15 cellular contexts compared by ENCODE assay signal in the genomic region with DNA sequence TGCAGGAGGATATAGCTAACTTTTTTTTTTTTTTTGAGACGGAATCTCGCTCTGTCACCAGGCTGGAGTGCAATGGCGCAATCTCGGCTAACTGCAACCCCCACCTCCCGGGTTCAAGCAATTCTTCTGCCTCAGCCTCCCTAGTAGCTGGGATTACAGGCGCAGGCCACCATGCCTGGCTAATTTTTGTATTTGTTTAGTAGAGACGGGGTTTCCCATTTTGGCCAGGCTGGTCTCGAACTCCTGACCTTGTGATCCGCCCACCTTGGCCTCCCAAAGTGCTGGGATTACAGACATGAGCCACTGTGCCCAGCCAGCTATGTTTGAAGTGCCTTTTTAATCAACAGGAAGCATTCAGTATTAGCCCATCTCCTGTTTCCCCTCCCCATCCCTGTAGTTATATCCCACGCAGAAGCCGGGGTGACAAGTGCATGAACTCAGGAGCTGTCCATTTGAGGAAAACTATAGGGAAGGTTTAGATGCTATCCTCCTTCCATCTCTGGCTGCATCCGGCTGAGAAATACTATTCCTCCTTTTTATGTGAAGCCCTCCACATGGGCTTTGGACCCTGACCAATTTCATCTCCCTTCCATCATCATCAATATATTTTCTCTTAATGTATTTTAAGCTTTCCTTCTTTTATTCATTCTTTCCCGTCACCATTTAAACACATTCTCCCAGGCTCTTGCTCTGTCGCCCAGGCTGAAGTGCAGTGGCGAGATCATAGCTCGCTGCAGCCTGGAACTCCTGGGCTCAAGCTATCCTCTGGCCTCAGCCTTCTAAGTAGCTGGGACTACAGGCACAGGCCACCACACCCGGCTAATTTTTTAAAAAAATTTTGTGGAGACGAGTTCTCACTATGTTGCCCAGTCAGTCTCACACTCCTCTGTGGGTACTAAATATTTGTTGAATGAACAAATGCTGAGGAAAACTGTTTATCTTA. TPM values are rescaled to one million over a fixed set of nuclear protein-coding genes. Genes with fewer than 3 reads are reported as not detected.
DNase-seq lines count a peak whose midpoint lies in the region; FAIRE-seq and TF ChIP-seq lines count a peak whose summit lies in the region.
"Had no signal": no experiment of that assay in that cellular context is flagged by ENCODE, and none has a peak within 500 bp of the region (broad histone marks: within the 10 kb centered on the region; RNA-seq: fewer than 3 reads in every experiment).

No MANE protein-coding gene starts in this region.

- no peak overlapping the region for H2BK5ac ChIP-seq in trophoblast cell (ENCODE audit: low read depth, low read length, poor library complexity)

- H3K9me2 ChIP-seq in Loucy (replicated peaks; ENCODE audit: low read depth, low read length) = no peaks in the 10 kb centered on the region

- peaks cover 8% of the 10 kb centered on the region for H3K36me3 Mint-ChIP-seq in T-helper 1 cell treated with Interleukin-12 subunit alpha and Interleukin-12 subunit beta and Interleukin-4 antibody, amounts not matched to agents 30 μg/mL and 1 μg/mL, for 36 hours (ENCODE audit: low read depth)
- H3K36me3 Mint-ChIP-seq in immature natural killer cell = peaks cover 0 to 4% (median 4%) of the 10 kb centered on the region in 3 donors

- H3K4me3 ChIP-seq in Loucy (ENCODE audit: low read length, poor library complexity, severe bottlenecking) = peak overlapping the region; percentile 87
- no peak overlapping the region for H3K4me3 ChIP-seq in trophoblast cell (ENCODE audit: low read depth, low read length)
- no peak overlapping the region for H3K4me3 ChIP-seq in testis

- peak overlapping the region; percentile 65 for H3K4me2 ChIP-seq in Loucy (ENCODE audit: low read depth, low read length, poor library complexity, severe bottlenecking)
- no peak overlapping the region for H3K4me2 ChIP-seq in trophoblast cell (ENCODE audit: low read length)

- no peak overlapping the region for H2AK5ac ChIP-seq in trophoblast cell (ENCODE audit: low read length)

- TF ChIP-seq CTCF in Loucy (conservative IDR thresholded peaks at IDR 0.05; ENCODE audit: low read length) (no peak), testis (IDR thresholded peaks at IDR 0.05) (no peak)

- no peak overlapping the region for H2BK12ac ChIP-seq in trophoblast cell (ENCODE audit: low read length)

- H3K4me1 ChIP-seq in Loucy (ENCODE audit: insufficient read depth, low read length, poor library complexity, severe bottlenecking) = peaks cover 27% of the 10 kb centered on the region
- no peaks in the 10 kb centered on the region for H3K4me1 ChIP-seq in trophoblast cell (ENCODE audit: control insufficient read depth in 1 of 2, insufficient read depth in 2 of 2, low read length in 2 of 2)
- peaks cover 6% of the 10 kb centered on the region for H3K4me1 ChIP-seq in testis

- H3K4me1 Mint-ChIP-seq in T-helper 1 cell treated with Interleukin-12 subunit alpha and Interleukin-12 subunit beta and Interleukin-4 antibody, amounts not matched to agents 30 μg/mL and 1 μg/mL, for 36 hours (ENCODE audit: low read depth) = peaks cover 20% of the 10 kb centered on the region
- peaks cover 22 to 42% of the 10 kb centered on the region in 2 donors for H3K4me1 Mint-ChIP-seq in immature natural killer cell

- TF ChIP-seq POLR2A in testis (IDR thresholded peaks at IDR 0.05) = no peak

- H2AFZ ChIP-seq in Loucy (ENCODE audit: low read length) (no peak overlapping the region), trophoblast cell (ENCODE audit: insufficient read depth, low read length, poor library complexity) (no peak overlapping the region)

- no peaks in the 10 kb centered on the region for H3K9me3 Mint-ChIP-seq in T-helper 1 cell treated with Interleukin-12 subunit alpha and Interleukin-12 subunit beta and Interleukin-4 antibody, amounts not matched to agents 30 μg/mL and 1 μg/mL, for 36 hours
- H3K9me3 Mint-ChIP-seq in immature natural killer cell = no peaks in the 10 kb centered on the region
- H3K9me3 Mint-ChIP-seq: activated naive CD4-positive, alpha-beta T cell treated with anti-CD3 and anti-CD28 coated beads, Interleukin-2, amount 50 U/mL, for 72 hours had no signal

- no peak overlapping the region for H4K91ac ChIP-seq in trophoblast cell (ENCODE audit: low read depth, low read length)

- H4K8ac ChIP-seq in trophoblast cell (ENCODE audit: low read depth, low read length) = peak overlapping the region; percentile 38

- no peaks in the 10 kb centered on the region; the same call in 1 of the 2 replicates for H3F3A ChIP-seq in Loucy (ENCODE audit: low read depth)

- no peak overlapping the region for H2BK120ac ChIP-seq in trophoblast cell (ENCODE audit: insufficient read depth, low read length, poor library complexity)

- peak overlapping the region; percentile 8 for H3K4me3 Mint-ChIP-seq in T-helper 1 cell treated with Interleukin-12 subunit alpha and Interleukin-12 subunit beta and Interleukin-4 antibody, amounts not matched to agents 30 μg/mL and 1 μg/mL, for 36 hours
- peak overlapping the region; percentile 22 to 47 (median 32) for H3K4me3 Mint-ChIP-seq in immature natural killer cell

- H3K27ac Mint-ChIP-seq in T-helper 1 cell treated with Interleukin-12 subunit alpha and Interleukin-12 subunit beta and Interleukin-4 antibody, amounts not matched to agents 30 μg/mL and 1 μg/mL, for 36 hours = no peak overlapping the region
- peak overlapping the region; percentile 76 to 83 (median 79) for H3K27ac Mint-ChIP-seq in immature natural killer cell

- no peaks in the 10 kb centered on the region for H3K27me3 ChIP-seq in Loucy (ENCODE audit: insufficient read depth, low read length, poor library complexity, severe bottlenecking)
- H3K27me3 ChIP-seq in trophoblast cell (ENCODE audit: insufficient read depth, low read length) = no peaks in the 10 kb centered on the region
- no peaks in the 10 kb centered on the region for H3K27me3 ChIP-seq in testis
- H3K27me3 ChIP-seq: brain microvascular endothelial cell, heart left ventricle, thyroid gland had no signal

- intact Hi-C loops in testis (cut with DNase I; ENCODE audit: low total_unique reads) = no loop called here

- H3K27ac ChIP-seq in trophoblast cell (ENCODE audit: low read depth, low read length) (no peak overlapping the region), testis (no peak overlapping the region)

- peaks cover 17% of the 10 kb centered on the region for H4K20me1 ChIP-seq in Loucy (ENCODE audit: insufficient read depth, low read length, poor library complexity, severe bottlenecking)

- no peak overlapping the region for H4K12ac ChIP-seq in trophoblast cell (ENCODE audit: low read depth, low read length)

- H3K36me3 ChIP-seq in Loucy (ENCODE audit: insufficient read depth, low read length) (no peaks in the 10 kb centered on the region), trophoblast cell (ENCODE audit: control insufficient read depth in 1 of 2, insufficient read depth in 2 of 2, low read length in 2 of 2) (no peaks in the 10 kb centered on the region), testis (ENCODE audit: low read depth, missing control alignments) (no peaks in the 10 kb centered on the region)
- H3K36me3 ChIP-seq: brain microvascular endothelial cell, thyroid gland had no signal

- H3K79me2 ChIP-seq in Loucy (ENCODE audit: insufficient read depth, low read length) = peaks cover 33% of the 10 kb centered on the region
- peaks cover 2% of the 10 kb centered on the region for H3K79me2 ChIP-seq in trophoblast cell (ENCODE audit: control insufficient read depth, insufficient read depth, low read length, poor library complexity)

- peaks cover 6% of the 10 kb centered on the region for H3K27me3 Mint-ChIP-seq in T-helper 1 cell treated with Interleukin-12 subunit alpha and Interleukin-12 subunit beta and Interleukin-4 antibody, amounts not matched to agents 30 μg/mL and 1 μg/mL, for 36 hours (ENCODE audit: low read depth)
- H3K27me3 Mint-ChIP-seq in immature natural killer cell (ENCODE audit: low read depth in 3 of 3) = peaks cover 2 to 9% (median 8%) of the 10 kb centered on the region in 3 donors
- H3K27me3 Mint-ChIP-seq: activated CD4-positive, alpha-beta T cell treated with anti-CD3 and anti-CD28 coated beads for 36 hours had no signal

- DNase-seq in T-helper 1 cell (no peak), immature natural killer cell (no peak), trophoblast cell (no peak), HTR-8/SVneo (ENCODE audit: insufficient read length, low spot score) (no peak), testis (no peak), MV-4-11 (lab: John Stamatoyannopoulos, UW) (no peak)
- DNase-seq: 8988T; activated CD4-positive, alpha-beta T cell treated with anti-CD3 and anti-CD28 coated beads for 36 hours; brain microvascular endothelial cell; heart left ventricle; KG1; thyroid gland had no signal

- H3K9ac ChIP-seq in Loucy (ENCODE audit: low read depth, low read length, poor library complexity, severe bottlenecking) = no peak overlapping the region
- no peak overlapping the region for H3K9ac ChIP-seq in trophoblast cell (ENCODE audit: low read length)

- no peak for FAIRE-seq in HTR-8/SVneo (lab: Jason Lieb, UNC)

- no peak overlapping the region for H3K23ac ChIP-seq in trophoblast cell (ENCODE audit: low read length)

- H3K4ac ChIP-seq in trophoblast cell (ENCODE audit: low read depth, low read length) = no peak overlapping the region

- no peak overlapping the region for H3K18ac ChIP-seq in trophoblast cell (ENCODE audit: low read length)

- WGBS in trophoblast cell (ENCODE audit: extremely low coverage, insufficient coverage, insufficient read length) = 100% methylated on average over 1 of the region's 18 CpGs
- 56 to 65% methylated on average over 18 of the region's 18 CpGs for WGBS in testis, 2 donors

- no peak overlapping the region for H3K14ac ChIP-seq in trophoblast cell (ENCODE audit: low read length)

- no peaks in the 10 kb centered on the region for H3K79me1 ChIP-seq in trophoblast cell (ENCODE audit: low read length)

- H3K9me3 ChIP-seq in Loucy (ENCODE audit: insufficient read depth, low read depth, low read length) = no peaks in the 10 kb centered on the region
- no peaks in the 10 kb centered on the region for H3K9me3 ChIP-seq in trophoblast cell (ENCODE audit: insufficient read depth, low read depth, low read length)
- H3K9me3 ChIP-seq in testis = no peaks in the 10 kb centered on the region
- H3K9me3 ChIP-seq: heart left ventricle, thyroid gland had no signal

RNA-seq across cellular contexts. Expression of gene POT1, which starts 1.3 kb away (rescaled TPM):
- polyA plus RNA-seq in immature natural killer cell (10 to 100 TPM; 10.5 to 21.9 (median 19.3) TPM), testis (ENCODE audit: insufficient read depth, low read depth, low replicate concordance) (28.9 TPM)
- polyA plus RNA-seq in trophoblast cell (2013) = 15.6 and 17.4 TPM in 2 replicates
- 10 to 100 TPM; 58.4 to 64.3 TPM for total RNA-seq in testis
